Comparison of ENCODE assay signal across 14 cellular contexts in the genomic region with DNA sequence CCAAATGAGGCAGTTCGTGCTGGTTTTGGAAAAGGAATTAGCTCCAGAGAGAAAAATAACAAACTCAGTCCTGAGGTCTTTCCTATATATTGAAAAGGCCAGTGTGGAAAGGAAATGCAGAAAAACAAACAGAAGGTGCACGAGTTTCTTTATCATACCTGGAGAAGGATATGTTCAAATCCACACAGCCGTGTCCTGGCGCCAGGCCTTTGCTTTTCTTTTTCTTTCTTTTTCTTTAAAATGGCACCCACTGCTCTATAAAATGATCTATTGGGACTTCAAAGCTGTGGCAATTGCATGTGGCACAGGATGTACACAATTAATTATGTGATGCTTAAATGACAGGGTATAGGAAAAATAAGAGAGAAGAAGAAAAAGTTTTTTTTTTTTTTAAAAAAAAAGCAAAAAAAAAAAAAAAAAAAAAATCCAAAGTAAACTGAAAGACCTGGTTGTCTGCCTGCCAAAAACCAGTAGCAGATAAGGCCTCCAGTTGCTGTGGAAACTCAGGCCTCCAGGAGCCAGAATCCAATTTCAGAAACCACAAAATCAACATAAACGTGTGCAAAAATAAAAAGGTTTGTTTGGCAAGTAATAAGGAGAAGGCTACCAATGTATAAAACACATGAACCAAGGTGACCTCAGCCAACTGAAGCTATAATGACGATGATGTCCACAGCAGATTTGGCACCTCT.
DNase-seq lines count a peak whose midpoint lies in the region; ATAC-seq, FAIRE-seq and TF ChIP-seq lines count a peak whose summit lies in the region.
"Had no signal": no experiment of that assay in that cellular context is flagged by ENCODE, and none has a peak within 500 bp of the region (broad histone marks: within the 10 kb centered on the region; RNA-seq: fewer than 3 reads in every experiment).

No MANE protein-coding gene starts in this region.

- WGBS in prostate gland, result 45% methylated on average over 6 of the region's 6 CpGs

- TF ChIP-seq CTCF in astrocyte (IDR thresholded peaks at IDR 0.05; ENCODE audit: insufficient read depth, low read depth, low read length), result no peak
- TF ChIP-seq CTCF in prostate gland (IDR thresholded peaks at IDR 0.05), result no peak

- no peaks in the 10 kb centered on the region for H4K20me1 ChIP-seq in astrocyte (ENCODE audit: insufficient read depth, low read length)
- no peaks in the 10 kb centered on the region for H4K20me1 ChIP-seq in Karpas-422 (ENCODE audit: insufficient read depth, low read depth, low read length)

- intact Hi-C loops in prostate gland (cut with DNase I), result no loop called here
- intact Hi-C loops in naive thymus-derived CD4-positive, alpha-beta T cell (cut with micrococcal nuclease), result no loop called here

- H3K4me3 ChIP-seq in astrocyte (ENCODE audit: insufficient read depth, low read depth, low read length), result no peak overlapping the region
- no peak overlapping the region for H3K4me3 ChIP-seq in prostate gland
- no peak overlapping the region for H3K4me3 ChIP-seq in naive thymus-derived CD4-positive, alpha-beta T cell (ENCODE audit: low read length)
- H3K4me3 ChIP-seq in Karpas-422 (ENCODE audit: low read length), result no peak overlapping the region
- H3K4me3 ChIP-seq: tibial artery had no signal

- H3K36me3 ChIP-seq in astrocyte (ENCODE audit: insufficient read depth, low read length) (no peaks in the 10 kb centered on the region), prostate gland (no peaks in the 10 kb centered on the region), Karpas-422 (ENCODE audit: insufficient read depth, low read length) (no peaks in the 10 kb centered on the region)
- no peaks in the 10 kb centered on the region for H3K36me3 ChIP-seq in naive thymus-derived CD4-positive, alpha-beta T cell (ENCODE audit: control insufficient read depth in 2 of 3, insufficient read depth in 3 of 3, low read length in 3 of 3)
- H3K36me3 ChIP-seq: tibial artery had no signal

- H3K27me3 ChIP-seq in astrocyte (ENCODE audit: insufficient read depth, low read length) (no peaks in the 10 kb centered on the region), prostate gland (replicated peaks; ENCODE audit: insufficient read depth) (no peaks in the 10 kb centered on the region), Karpas-422 (ENCODE audit: low read length) (no peaks in the 10 kb centered on the region; the same call in 1 of the 2 replicates)
- no peaks in the 10 kb centered on the region for H3K27me3 ChIP-seq in naive thymus-derived CD4-positive, alpha-beta T cell (ENCODE audit: control insufficient read depth in 2 of 2, insufficient read depth in 2 of 2, low read length in 2 of 2)
- H3K27me3 ChIP-seq: tibial artery had no signal

- no peak for FAIRE-seq in astrocyte (lab: Jason Lieb, UNC)

- POLR2A ChIA-PET in naive thymus-derived CD8-positive, alpha-beta T cell (lab: Charles Lee), result no interaction called here
- POLR2A ChIA-PET in naive thymus-derived CD4-positive, alpha-beta T cell (lab: Charles Lee), result no interaction called here

- no peak overlapping the region for H2AFZ ChIP-seq in astrocyte (ENCODE audit: low read depth, low read length)
- no peak overlapping the region for H2AFZ ChIP-seq in Karpas-422 (ENCODE audit: low read length)

- H3K4me3 Mint-ChIP-seq in astrocyte (ENCODE audit: unreplicated experiment), result no peak overlapping the region
- no peak overlapping the region for H3K4me3 Mint-ChIP-seq in naive thymus-derived CD8-positive, alpha-beta T cell
- no peak overlapping the region for H3K4me3 Mint-ChIP-seq in naive thymus-derived CD4-positive, alpha-beta T cell
- H3K4me3 Mint-ChIP-seq: activated naive CD4-positive, alpha-beta T cell treated with anti-CD3 and anti-CD28 coated beads, Interleukin-2, amount 10 ng/mL, durations not matched to agents 7 days and 5 days had no signal

- DNase-seq in HT-29 (ENCODE audit: low spot score), result peak; percentile 45
- peak; percentile 69 for DNase-seq in NCI-H2107 (lab: John Stamatoyannopoulos, UW)
- DNase-seq in astrocyte (ENCODE audit: low read depth), result peak; percentile 84
- peak; percentile 4 for DNase-seq in prostate gland (ENCODE audit: low spot score)
- no peak for DNase-seq in naive thymus-derived CD8-positive, alpha-beta T cell
- DNase-seq in naive thymus-derived CD4-positive, alpha-beta T cell, result no peak
- DNase-seq in Karpas-422, result no peak
- DNase-seq: activated CD4-positive, alpha-beta T cell treated with anti-CD3 and anti-CD28 coated beads, Interleukin-2, amount 50 U/mL, for 1 hour; activated naive CD4-positive, alpha-beta T cell treated with anti-CD3 and anti-CD28 coated beads, Interleukin-2, amount 10 ng/mL, durations not matched to agents 7 days and 5 days; CD4-positive, CD25-positive, alpha-beta regulatory T cell; dermis blood vessel endothelial cell; foreskin melanocyte; tibial artery had no signal

- no peaks in the 10 kb centered on the region for H3K79me2 ChIP-seq in astrocyte (ENCODE audit: insufficient read depth, low read length)
- H3K79me2 ChIP-seq in Karpas-422 (ENCODE audit: low read length), result no peaks in the 10 kb centered on the region

- H3K27me3 Mint-ChIP-seq in astrocyte (ENCODE audit: low read depth, unreplicated experiment), result no peaks in the 10 kb centered on the region
- peaks cover 0 to 3% (median 0%) of the 10 kb centered on the region in 5 donors for H3K27me3 Mint-ChIP-seq in naive thymus-derived CD8-positive, alpha-beta T cell
- H3K27me3 Mint-ChIP-seq in naive thymus-derived CD4-positive, alpha-beta T cell, result peaks cover 0 to 5% (median 0%) of the 10 kb centered on the region in 5 donors
- H3K27me3 Mint-ChIP-seq: activated naive CD4-positive, alpha-beta T cell treated with anti-CD3 and anti-CD28 coated beads, Interleukin-2, amount 10 ng/mL, durations not matched to agents 7 days and 5 days; CD4-positive, CD25-positive, alpha-beta regulatory T cell had no signal

- ATAC-seq in naive thymus-derived CD8-positive, alpha-beta T cell, result no peak
- ATAC-seq in naive thymus-derived CD4-positive, alpha-beta T cell, result no peak
- no peak for ATAC-seq in HG02678 (IDR thresholded peaks at IDR 0.05; ENCODE audit: unreplicated experiment)

- H3K4me2 ChIP-seq in astrocyte (ENCODE audit: low read length) (peak overlapping the region; percentile 54), Karpas-422 (ENCODE audit: low read depth, low read length, poor library complexity, severe bottlenecking) (no peak overlapping the region)

- no peaks in the 10 kb centered on the region for H3K36me3 Mint-ChIP-seq in astrocyte (ENCODE audit: low read depth, unreplicated experiment)
- H3K36me3 Mint-ChIP-seq in naive thymus-derived CD8-positive, alpha-beta T cell, result no peaks in the 10 kb centered on the region
- H3K36me3 Mint-ChIP-seq in naive thymus-derived CD4-positive, alpha-beta T cell, result no peaks in the 10 kb centered on the region
- H3K36me3 Mint-ChIP-seq: activated naive CD4-positive, alpha-beta T cell treated with anti-CD3 and anti-CD28 coated beads, Interleukin-2, amount 10 ng/mL, durations not matched to agents 7 days and 5 days; CD4-positive, CD25-positive, alpha-beta regulatory T cell had no signal

- H3K9ac ChIP-seq in astrocyte (ENCODE audit: low read length) (no peak overlapping the region), Karpas-422 (ENCODE audit: low read length) (no peak overlapping the region)

- H3K27ac ChIP-seq in astrocyte (ENCODE audit: low read depth, low read length) (no peak overlapping the region), prostate gland (no peak overlapping the region), Karpas-422 (ENCODE audit: low read length) (no peak overlapping the region)
- H3K27ac ChIP-seq in naive thymus-derived CD4-positive, alpha-beta T cell (ENCODE audit: low read depth, low read length), result no peak overlapping the region
- H3K27ac ChIP-seq: tibial artery had no signal

- H3K9me3 Mint-ChIP-seq in astrocyte (ENCODE audit: unreplicated experiment), result peaks cover 2% of the 10 kb centered on the region
- H3K9me3 Mint-ChIP-seq in naive thymus-derived CD8-positive, alpha-beta T cell, result peaks cover 0 to 18% (median 0%) of the 10 kb centered on the region in 9 donors
- peaks cover 0 to 10% (median 1%) of the 10 kb centered on the region in 11 donors for H3K9me3 Mint-ChIP-seq in naive thymus-derived CD4-positive, alpha-beta T cell

- no peaks in the 10 kb centered on the region for H3K9me2 ChIP-seq in Karpas-422 (replicated peaks; ENCODE audit: insufficient read depth, low read length)

- H3K4me1 ChIP-seq in astrocyte (ENCODE audit: insufficient read depth, low read length), result peaks cover 5% of the 10 kb centered on the region
- no peaks in the 10 kb centered on the region for H3K4me1 ChIP-seq in prostate gland (replicated peaks)
- no peaks in the 10 kb centered on the region for H3K4me1 ChIP-seq in naive thymus-derived CD4-positive, alpha-beta T cell (ENCODE audit: control insufficient read depth in 2 of 2, insufficient read depth in 2 of 2, low read length in 2 of 2)
- no peaks in the 10 kb centered on the region for H3K4me1 ChIP-seq in Karpas-422 (ENCODE audit: low read length)
- H3K4me1 ChIP-seq: tibial artery had no signal

- no peaks in the 10 kb centered on the region for H3K9me3 ChIP-seq in astrocyte (ENCODE audit: insufficient read depth, low read depth, low read length)
- H3K9me3 ChIP-seq in prostate gland, result no peaks in the 10 kb centered on the region
- H3K9me3 ChIP-seq in naive thymus-derived CD4-positive, alpha-beta T cell (ENCODE audit: control insufficient read depth in 2 of 3, low read length in 3 of 3), result no peaks in the 10 kb centered on the region
- no peaks in the 10 kb centered on the region for H3K9me3 ChIP-seq in Karpas-422 (ENCODE audit: low read length)
- H3K9me3 ChIP-seq: tibial artery had no signal

- no peaks in the 10 kb centered on the region for H3K4me1 Mint-ChIP-seq in astrocyte (ENCODE audit: low read depth, unreplicated experiment)
- H3K4me1 Mint-ChIP-seq in naive thymus-derived CD8-positive, alpha-beta T cell, result no peaks in the 10 kb centered on the region
- no peaks in the 10 kb centered on the region for H3K4me1 Mint-ChIP-seq in naive thymus-derived CD4-positive, alpha-beta T cell
- H3K4me1 Mint-ChIP-seq: activated naive CD4-positive, alpha-beta T cell treated with anti-CD3 and anti-CD28 coated beads, Interleukin-2, amount 10 ng/mL, durations not matched to agents 7 days and 5 days; CD4-positive, CD25-positive, alpha-beta regulatory T cell had no signal

- CTCF ChIA-PET in naive thymus-derived CD4-positive, alpha-beta T cell (lab: Charles Lee), result no interaction called here

- no peak overlapping the region for H3K27ac Mint-ChIP-seq in astrocyte (ENCODE audit: unreplicated experiment)
- H3K27ac Mint-ChIP-seq in naive thymus-derived CD8-positive, alpha-beta T cell, result no peak overlapping the region
- no peak overlapping the region for H3K27ac Mint-ChIP-seq in naive thymus-derived CD4-positive, alpha-beta T cell
- H3K27ac Mint-ChIP-seq: activated naive CD4-positive, alpha-beta T cell treated with anti-CD3 and anti-CD28 coated beads, Interleukin-2, amount 10 ng/mL, durations not matched to agents 7 days and 5 days; CD4-positive, CD25-positive, alpha-beta regulatory T cell had no signal

- TF ChIP-seq POLR2A in prostate gland (IDR thresholded peaks at IDR 0.05), result no peak

Comparison
In these comparisons a context has a peak if more than half of its experiments do, and no peak if none do; other contexts are left out.
1. DNase-seq: peak in HT-29 (single experiment), NCI-H2107 (single experiment), astrocyte (single experiment) and prostate gland (single experiment); none in naive thymus-derived CD8-positive, alpha-beta T cell (0 of 10), naive thymus-derived CD4-positive, alpha-beta T cell (0 of 9) and Karpas-422 (single experiment).